In genomic region chr11:114301927-114302326, GRCh38 we compare ENCODE assay signal across 14 cellular contexts. TPM values are rescaled to one million over a fixed set of nuclear protein-coding genes. Genes with fewer than 3 reads are reported as not detected.
"Had no signal": no experiment of that assay in that cellular context is flagged by ENCODE, and none has a peak within 500 bp of the region (broad histone marks: within the 10 kb centered on the region; RNA-seq: fewer than 3 reads in every experiment).

No MANE protein-coding gene starts in this region.

- H3K9ac ChIP-seq: parathyroid adenoma had no signal

- DNase-seq: activated CD4-positive, alpha-beta T cell treated with anti-CD3 and anti-CD28 coated beads, Interleukin-2, amount 10 ng/mL, durations not matched to agents 7 days and 5 days; activated CD4-positive, CD25-positive, alpha-beta regulatory T cell; activated CD8-positive, alpha-beta memory T cell treated with anti-CD3 and anti-CD28 coated beads for 24 hours; activated naive CD4-positive, alpha-beta T cell treated with anti-CD3 and anti-CD28 coated beads, Interleukin-2, amount 10 ng/mL, durations not matched to agents 7 days and 5 days; esophagus squamous epithelium; left ventricle myocardium superior; midbrain; naive B cell; retina; small intestine; T-helper 2 cell had no signal

- H3K36me3 Mint-ChIP-seq: stimulated activated effector memory CD8-positive, alpha-beta T cell treated with anti-CD3 and anti-CD28 coated beads, Interleukin-12 subunit alpha, Interleukin-12 subunit beta, amount 100 ng/mL, for 72 hours had no signal

- H3K27ac Mint-ChIP-seq: activated CD4-positive, alpha-beta T cell treated with anti-CD3 and anti-CD28 coated beads, Interleukin-2, amount 10 ng/mL, durations not matched to agents 7 days and 5 days; activated naive CD4-positive, alpha-beta T cell treated with anti-CD3 and anti-CD28 coated beads, Interleukin-2, amount 10 ng/mL, durations not matched to agents 7 days and 5 days; naive B cell; stimulated activated effector memory CD8-positive, alpha-beta T cell treated with anti-CD3 and anti-CD28 coated beads, Interleukin-12 subunit alpha, Interleukin-12 subunit beta, amount 100 ng/mL, for 72 hours had no signal

- H3K79me2 ChIP-seq: parathyroid adenoma had no signal

- H3K27me3 ChIP-seq: esophagus squamous epithelium, gastroesophageal sphincter had no signal

- H2AFZ ChIP-seq: parathyroid adenoma had no signal

- H3K4me1 Mint-ChIP-seq: activated CD4-positive, alpha-beta T cell treated with anti-CD3 and anti-CD28 coated beads, Interleukin-2, amount 10 ng/mL, durations not matched to agents 7 days and 5 days; activated naive CD4-positive, alpha-beta T cell treated with anti-CD3 and anti-CD28 coated beads, Interleukin-2, amount 10 ng/mL, durations not matched to agents 7 days and 5 days; naive B cell; stimulated activated effector memory CD8-positive, alpha-beta T cell treated with anti-CD3 and anti-CD28 coated beads, Interleukin-12 subunit alpha, Interleukin-12 subunit beta, amount 100 ng/mL, for 72 hours had no signal

- H3K4me3 Mint-ChIP-seq: activated CD4-positive, alpha-beta T cell treated with anti-CD3 and anti-CD28 coated beads, Interleukin-2, amount 10 ng/mL, durations not matched to agents 7 days and 5 days; activated naive CD4-positive, alpha-beta T cell treated with anti-CD3 and anti-CD28 coated beads, Interleukin-2, amount 10 ng/mL, durations not matched to agents 7 days and 5 days; naive B cell; stimulated activated effector memory CD8-positive, alpha-beta T cell treated with anti-CD3 and anti-CD28 coated beads, Interleukin-12 subunit alpha, Interleukin-12 subunit beta, amount 100 ng/mL, for 72 hours had no signal

- H3K4me1 ChIP-seq: parathyroid adenoma had no signal

- H3K27ac ChIP-seq: esophagus squamous epithelium, gastroesophageal sphincter, parathyroid adenoma had no signal

- H3K9me3 Mint-ChIP-seq: activated CD4-positive, alpha-beta T cell treated with anti-CD3 and anti-CD28 coated beads, Interleukin-2, amount 10 ng/mL, durations not matched to agents 7 days and 5 days; activated naive CD4-positive, alpha-beta T cell treated with anti-CD3 and anti-CD28 coated beads, Interleukin-2, amount 10 ng/mL, durations not matched to agents 7 days and 5 days had no signal

- ATAC-seq: gastroesophageal sphincter; left ventricle myocardium superior; stimulated activated effector memory CD8-positive, alpha-beta T cell treated with anti-CD3 and anti-CD28 coated beads, Interleukin-12 subunit alpha, Interleukin-12 subunit beta, amount 100 ng/mL, for 72 hours had no signal

RNA-seq across cellular contexts. Expression of gene NNMT, which starts 5.7 kb away (rescaled TPM):
- total RNA-seq: activated CD4-positive, alpha-beta T cell treated with anti-CD3 and anti-CD28 coated beads, Interleukin-2, amount 10 ng/mL, durations not matched to agents 7 days and 5 days had no signal
